Comparison of ENCODE assay signal across 9 cellular contexts in the genomic region with DNA sequence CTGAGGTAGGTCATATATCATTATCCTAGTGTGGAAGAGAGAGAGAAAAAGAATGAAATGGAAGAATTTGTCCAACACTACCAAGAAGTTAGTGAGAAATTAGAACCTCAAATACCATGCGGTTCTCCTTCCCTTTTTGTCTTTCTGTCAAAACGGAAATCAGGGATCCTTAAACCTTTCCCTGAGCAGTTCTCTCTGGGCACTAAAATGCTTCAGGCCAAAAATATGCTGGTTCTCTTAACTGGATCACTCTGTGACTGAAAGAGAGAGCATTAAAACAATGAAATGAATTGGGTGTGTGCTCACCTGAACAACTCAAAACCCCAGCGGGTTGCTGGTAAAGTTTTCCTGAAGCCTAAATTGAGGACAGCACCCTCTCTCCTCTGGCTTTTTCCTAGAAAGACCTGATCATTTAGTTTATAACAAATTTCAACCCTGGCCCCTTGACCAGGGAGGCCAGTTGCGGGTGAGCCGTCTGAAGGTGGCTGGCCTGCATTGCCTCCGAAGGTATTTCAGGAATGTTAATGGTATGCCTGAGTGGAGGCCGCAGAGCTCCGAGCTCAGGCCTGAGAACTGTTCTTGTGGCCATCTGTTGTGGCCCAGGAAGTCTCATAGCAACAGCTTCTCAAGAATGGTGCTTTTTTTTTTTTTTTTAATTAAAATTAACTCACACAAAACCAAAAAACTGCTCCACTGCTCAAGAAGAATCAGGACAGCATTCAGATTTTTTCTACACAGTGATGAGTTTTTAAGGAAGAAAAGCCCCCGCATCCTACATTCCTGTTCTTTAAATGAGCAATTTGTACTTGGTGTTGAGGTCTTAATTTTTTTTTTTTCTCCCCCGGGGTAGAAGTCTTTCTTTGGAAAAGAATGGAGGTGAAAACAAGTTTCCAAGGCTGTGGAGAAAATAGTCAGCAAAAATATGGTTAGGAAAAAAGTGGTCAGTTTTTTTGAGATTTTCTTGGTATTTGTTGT.
DNase-seq lines count a peak whose midpoint lies in the region; ATAC-seq and TF ChIP-seq lines count a peak whose summit lies in the region.
"Had no signal": no experiment of that assay in that cellular context is flagged by ENCODE, and none has a peak within 500 bp of the region (broad histone marks: within the 10 kb centered on the region; RNA-seq: fewer than 3 reads in every experiment).

No MANE protein-coding gene starts in this region.

- ATAC-seq in activated T-cell treated with anti-CD3 and anti-CD28 coated beads, Interleukin-2, amount 50 U/mL, for 72 hours (replicated peaks in 1 of 2), result no peak
- ATAC-seq in HG02763 (IDR thresholded peaks at IDR 0.05; ENCODE audit: unreplicated experiment) (no peak), GM21786 (IDR thresholded peaks at IDR 0.05; ENCODE audit: unreplicated experiment) (no peak)

- TF ChIP-seq CTCF in breast epithelium (IDR thresholded peaks at IDR 0.05) (no peak), GM13977 (IDR thresholded peaks at IDR 0.05; ENCODE audit: extremely low read depth, insufficient read depth, missing control alignments) (no peak)

- no peaks in the 10 kb centered on the region for H3K9me3 Mint-ChIP-seq in activated T-cell treated with anti-CD3 and anti-CD28 coated beads, Interleukin-2, amount 50 U/mL, for 72 hours

- H3K4me3 Mint-ChIP-seq in activated T-cell treated with anti-CD3 and anti-CD28 coated beads, Interleukin-2, amount 50 U/mL, for 72 hours, result no peak overlapping the region

- no peak overlapping the region for H3K27ac Mint-ChIP-seq in activated T-cell treated with anti-CD3 and anti-CD28 coated beads, Interleukin-2, amount 50 U/mL, for 72 hours

- H3K4me3 ChIP-seq in breast epithelium, result peak overlapping the region in 2 of 3 donors; percentile 0 to 45

- peak overlapping the region; percentile 89 to 90 for H3K27ac ChIP-seq in breast epithelium

- H3K9me3 ChIP-seq in breast epithelium, result no peaks in the 10 kb centered on the region

- H3K27me3 Mint-ChIP-seq in activated T-cell treated with anti-CD3 and anti-CD28 coated beads, Interleukin-2, amount 50 U/mL, for 72 hours (ENCODE audit: low read depth), result peaks cover 53% of the 10 kb centered on the region

- H3K4me1 ChIP-seq in breast epithelium, result no peaks in the 10 kb centered on the region

- H3K36me3 Mint-ChIP-seq in activated T-cell treated with anti-CD3 and anti-CD28 coated beads, Interleukin-2, amount 50 U/mL, for 72 hours (ENCODE audit: insufficient read depth in 2 of 2), result no peaks in the 10 kb centered on the region

- H3K27me3 ChIP-seq in breast epithelium, result no peaks in the 10 kb centered on the region

- H3K36me3 ChIP-seq in breast epithelium, result no peaks in the 10 kb centered on the region

- in situ Hi-C loops in GM13977 (cut with MboI; ENCODE audit: low pct_unique_long_range_greater_than_20kb, low sequenced_read_pairs, unreplicated experiment), result no loop called here

- TF ChIP-seq POLR2A in breast epithelium (IDR thresholded peaks at IDR 0.05), result no peak

- H3K4me1 Mint-ChIP-seq in activated T-cell treated with anti-CD3 and anti-CD28 coated beads, Interleukin-2, amount 50 U/mL, for 72 hours (ENCODE audit: low read depth), result peaks cover 7% of the 10 kb centered on the region

- DNase-seq in HK-2 (ENCODE audit: unreplicated experiment) (peak; percentile 89), breast epithelium (ENCODE audit: low spot score in 2 of 2) (peak; percentile 63 to 88), islet precursor cell (peak; percentile 98), stromal cell of bone marrow (ENCODE audit: low read depth) (peak; percentile 48), GM13977 (ENCODE audit: low spot score) (no peak)
- no peak for DNase-seq in activated T-cell treated with anti-CD3 and anti-CD28 coated beads, Interleukin-2, amount 50 U/mL, for 72 hours
- DNase-seq: activated effector memory CD4-positive, alpha-beta T cell treated with Interleukin-2 at 50 U/mL for 16 hours had no signal

- intact Hi-C loops in breast epithelium (cut with DNase I; ENCODE audit: low total_unique reads), result no loop called here

Comparison
In these comparisons a context has a peak if more than half of its experiments do, and no peak if none do; other contexts are left out.
1. DNase-seq: peak in HK-2 (single experiment), breast epithelium (2 of 2), islet precursor cell (single experiment) and stromal cell of bone marrow (single experiment); none in activated T-cell treated with anti-CD3 and anti-CD28 coated beads, Interleukin-2, amount 50 U/mL, for 72 hours (0 of 2) and GM13977 (single experiment).